ENCODE assay signal across 12 cellular contexts in genomic region chr6:110529355-110529754, GRCh38. TPM values are rescaled to one million over a fixed set of nuclear protein-coding genes. Genes with fewer than 3 reads are reported as not detected.
DNase-seq lines count a peak whose midpoint lies in the region; ATAC-seq and TF ChIP-seq lines count a peak whose summit lies in the region.
"Had no signal": no experiment of that assay in that cellular context is flagged by ENCODE, and none has a peak within 500 bp of the region (broad histone marks: within the 10 kb centered on the region; RNA-seq: fewer than 3 reads in every experiment).

No MANE protein-coding gene starts in this region.

- H2BK5ac ChIP-seq in mesenchymal stem cell (ENCODE audit: low read depth, low read length, poor library complexity, severe bottlenecking) = no peak overlapping the region

- 20% methylated on average over 2 of the region's 5 CpGs for WGBS in mesenchymal stem cell

- H3K4ac ChIP-seq in mesenchymal stem cell (ENCODE audit: low read depth in 1 of 2, low read length in 2 of 2) = peak overlapping the region in 1 of 2 experiments; percentile 97

- H4K20me1 ChIP-seq in BLaER1 treated with 17β-estradiol and CSF1 and Interleukin-3, amounts not matched to agents 10 nM and 100 nM = no peaks in the 10 kb centered on the region

- no peak for TF ChIP-seq CTCF in astrocyte of the spinal cord (IDR thresholded peaks at IDR 0.05; ENCODE audit: low read depth, low read length)

- peak overlapping the region; percentile 66 for H2BK120ac ChIP-seq in mesenchymal stem cell (ENCODE audit: low read depth, low read length)

- H3K79me1 ChIP-seq in mesenchymal stem cell (replicated peaks; ENCODE audit: low read length, poor library complexity, severe bottlenecking) = no peaks in the 10 kb centered on the region

- no peak overlapping the region for H2BK15ac ChIP-seq in mesenchymal stem cell (ENCODE audit: low read depth, poor library complexity, severe bottlenecking)

- no peak overlapping the region for H3K4me3 ChIP-seq in BLaER1 treated with 17β-estradiol and CSF1 and Interleukin-3, amounts not matched to agents 10 nM and 100 nM
- H3K4me3 ChIP-seq in astrocyte of the spinal cord (ENCODE audit: low read depth, low read length) = no peak overlapping the region
- H3K4me3 ChIP-seq in mesenchymal stem cell (ENCODE audit: insufficient read depth in 1 of 2, low read depth in 1 of 2, low read length in 2 of 2) = no peak overlapping the region
- H3K4me3 ChIP-seq: lung, testis had no signal

- H3K9ac ChIP-seq in BLaER1 treated with 17β-estradiol and CSF1 and Interleukin-3, amounts not matched to agents 10 nM and 100 nM = peak overlapping the region in 9 of 11 experiments; percentile 27 to 58 (median 54); a peak in 14 of 22 replicates
- no peak overlapping the region for H3K9ac ChIP-seq in mesenchymal stem cell (ENCODE audit: low read length)

- in situ Hi-C loops in astrocyte of the spinal cord (cut with HindIII; ENCODE audit: low sequenced_read_pairs) = no loop called here

- peak overlapping the region; percentile 89 for H4K8ac ChIP-seq in mesenchymal stem cell (ENCODE audit: low read length)

- H3K23ac ChIP-seq in mesenchymal stem cell (ENCODE audit: low read length in 2 of 2) = no peak overlapping the region

- peaks cover 13 to 46% (median 22%) of the 10 kb centered on the region in 10 experiments for H3K4me1 ChIP-seq in BLaER1 treated with 17β-estradiol and CSF1 and Interleukin-3, amounts not matched to agents 10 nM and 100 nM
- H3K4me1 ChIP-seq in mesenchymal stem cell (ENCODE audit: control insufficient read depth, insufficient read depth, low read depth, low read length) = peaks cover 7% of the 10 kb centered on the region
- H3K4me1 ChIP-seq: testis had no signal

- H3K4me2 ChIP-seq in BLaER1 treated with 17β-estradiol and CSF1 and Interleukin-3, amounts not matched to agents 10 nM and 100 nM = peak overlapping the region; percentile 37 to 88 (median 76); a peak in 21 of 22 replicates
- no peak overlapping the region for H3K4me2 ChIP-seq in mesenchymal stem cell (ENCODE audit: low read length, poor library complexity, severe bottlenecking)

- H3K27me3 ChIP-seq in BLaER1 treated with 17β-estradiol and CSF1 and Interleukin-3, amounts not matched to agents 10 nM and 100 nM = no peaks in the 10 kb centered on the region
- no peaks in the 10 kb centered on the region for H3K27me3 ChIP-seq in mesenchymal stem cell (ENCODE audit: control insufficient read depth in 1 of 2, insufficient read depth in 1 of 2, low read length in 2 of 2)
- H3K27me3 ChIP-seq: testis had no signal

- no peaks in the 10 kb centered on the region for H3K36me3 ChIP-seq in BLaER1 treated with 17β-estradiol and CSF1 and Interleukin-3, amounts not matched to agents 10 nM and 100 nM
- H3K36me3 ChIP-seq in KOPT-K1 (ENCODE audit: insufficient read depth, low read length) (no peaks in the 10 kb centered on the region), mesenchymal stem cell (ENCODE audit: control insufficient read depth in 1 of 2, insufficient read depth in 2 of 2, low read depth in 1 of 2, low read length in 2 of 2) (no peaks in the 10 kb centered on the region)

- no peak overlapping the region for H3K14ac ChIP-seq in mesenchymal stem cell (ENCODE audit: low read length in 2 of 2)

- no peak for ATAC-seq in GM19395 (IDR thresholded peaks at IDR 0.05; ENCODE audit: unreplicated experiment)
- ATAC-seq in activated CD4-positive, CD25-positive, alpha-beta regulatory T cell treated with anti-CD3 and anti-CD28 coated beads, Interleukin-2, amount 50 U/mL, for 24 hours = no peak
- ATAC-seq: activated T-cell treated with anti-CD3 and anti-CD28 coated beads, Interleukin-2, amount 50 U/mL, for 4 hours had no signal

- H2BK12ac ChIP-seq in mesenchymal stem cell (ENCODE audit: low read length in 2 of 2) = peak overlapping the region; percentile 20 to 97

- no peak overlapping the region for H2AK5ac ChIP-seq in mesenchymal stem cell (ENCODE audit: low read length, severe bottlenecking)

- peaks cover 4 to 22% (median 13%) of the 10 kb centered on the region in 11 experiments; a peak in 20 of 22 replicates for H3K9me3 ChIP-seq in BLaER1 treated with 17β-estradiol and CSF1 and Interleukin-3, amounts not matched to agents 10 nM and 100 nM (replicated peaks in 1 of 11)
- H3K9me3 ChIP-seq in KOPT-K1 (ENCODE audit: insufficient read depth, low read length, poor library complexity, severe bottlenecking) = no peaks in the 10 kb centered on the region
- H3K9me3 ChIP-seq in mesenchymal stem cell (ENCODE audit: control insufficient read depth, low read length) = no peaks in the 10 kb centered on the region
- H3K9me3 ChIP-seq: testis had no signal

- peak; percentile 80 for DNase-seq in astrocyte of the spinal cord (ENCODE audit: low read depth, low spot score)
- peak; percentile 87 for DNase-seq in mesenchymal stem cell
- no peak for DNase-seq in activated T-cell treated with anti-CD3 and anti-CD28 coated beads for 4 hours
- no peak for DNase-seq in NCI-H1105 treated with DMSO at 0.1 percent for 48 hours (lab: John Stamatoyannopoulos, UW)
- DNase-seq: activated T-cell treated with anti-CD3 and anti-CD28 coated beads, Interleukin-2, amount 50 U/mL, for 4 hours; NCI-H1417 treated with DMSO at 0.1 percent for 48 hours; testis had no signal

- peak overlapping the region; percentile 91 to 93 for H3K18ac ChIP-seq in mesenchymal stem cell (ENCODE audit: low read depth in 1 of 2, low read length in 2 of 2)

- H4K91ac ChIP-seq in mesenchymal stem cell (ENCODE audit: low read length) = peak overlapping the region; percentile 85

- no peak overlapping the region for H2AFZ ChIP-seq in mesenchymal stem cell (ENCODE audit: low read depth, low read length)

- peak overlapping the region in 9 of 11 experiments; percentile 25 to 80 (median 71); a peak in 16 of 22 replicates for H3K27ac ChIP-seq in BLaER1 treated with 17β-estradiol and CSF1 and Interleukin-3, amounts not matched to agents 10 nM and 100 nM
- H3K27ac ChIP-seq in KOPT-K1 (ENCODE audit: low read depth, low read length, poor library complexity, severe bottlenecking) (peak overlapping the region; percentile 2), mesenchymal stem cell (ENCODE audit: low read length, poor library complexity, severe bottlenecking) (peak overlapping the region; percentile 16)
- H3K27ac ChIP-seq: testis had no signal

RNA-seq across cellular contexts. Expression of gene SLC22A16, which starts 52.9 kb away (rescaled TPM):
- polyA plus RNA-seq in mesenchymal stem cell (2013, experiment 1 of 2) = not detected
- polyA plus RNA-seq in mesenchymal stem cell (2013, experiment 2 of 2) = not detected

Comparison
In these comparisons a context has a peak if more than half of its experiments do, and no peak if none do; other contexts are left out.
1. H3K27ac ChIP-seq: peak in every context shown above with its lines; median percentile 71 in BLaER1 treated with 17β-estradiol and CSF1 and Interleukin-3, amounts not matched to agents 10 nM and 100 nM; 16 in mesenchymal stem cell; 2 in KOPT-K1.
2. DNase-seq: peak in astrocyte of the spinal cord (single experiment) and mesenchymal stem cell (single experiment); none in activated T-cell treated with anti-CD3 and anti-CD28 coated beads for 4 hours (single experiment) and NCI-H1105 treated with DMSO at 0.1 percent for 48 hours (single experiment).